Comparison of ENCODE assay signal across 8 cellular contexts in genomic region chr15:72319360-72319984, GRCh38. TPM values are rescaled to one million over a fixed set of nuclear protein-coding genes. Genes with fewer than 3 reads are reported as not detected.
DNase-seq lines count a peak whose midpoint lies in the region; ATAC-seq, FAIRE-seq and TF ChIP-seq lines count a peak whose summit lies in the region.

No MANE protein-coding gene starts in this region.

- peaks cover 9% of the 10 kb centered on the region for H3K36me3 Mint-ChIP-seq in T-helper 1 cell treated with Interleukin-12 subunit alpha and Interleukin-12 subunit beta and Interleukin-4 antibody, amounts not matched to agents 30 μg/mL and 1 μg/mL, for 36 hours (ENCODE audit: low read depth)
- H3K36me3 Mint-ChIP-seq in astrocyte (ENCODE audit: low read depth, unreplicated experiment) = peaks cover 2% of the 10 kb centered on the region

- H2AFZ ChIP-seq in astrocyte (ENCODE audit: low read depth, low read length) = no peak overlapping the region

- H3K79me2 ChIP-seq in astrocyte (ENCODE audit: insufficient read depth, low read length) = no peaks in the 10 kb centered on the region

- no peaks in the 10 kb centered on the region for H3K9me3 ChIP-seq in astrocyte (ENCODE audit: insufficient read depth, low read depth, low read length)
- H3K9me3 ChIP-seq in skeletal muscle satellite cell (replicated peaks; ENCODE audit: low read length) = no peaks in the 10 kb centered on the region

- FAIRE-seq in astrocyte (lab: Jason Lieb, UNC) = no peak
- no peak for FAIRE-seq in D721Med (lab: Jason Lieb, UNC)

- DNase-seq in DMS53 treated with DMSO at 0.1 percent for 48 hours (lab: John Stamatoyannopoulos, UW; ENCODE audit: unreplicated experiment) (peak; percentile 23), astrocyte (ENCODE audit: low read depth) (peak; percentile 37), hepatic stellate cell (ENCODE audit: low spot score) (peak; percentile 68), NCI-H1092 treated with DMSO at 0.1 percent for 48 hours (lab: John Stamatoyannopoulos, UW) (no peak), D721Med (ENCODE audit: insufficient read length, low spot score) (no peak)

- H3K27ac ChIP-seq in astrocyte (ENCODE audit: low read depth, low read length) = no peak overlapping the region

- peaks cover 31% of the 10 kb centered on the region for H3K27me3 Mint-ChIP-seq in T-helper 1 cell treated with Interleukin-12 subunit alpha and Interleukin-12 subunit beta and Interleukin-4 antibody, amounts not matched to agents 30 μg/mL and 1 μg/mL, for 36 hours (ENCODE audit: low read depth)
- peaks cover 45% of the 10 kb centered on the region for H3K27me3 Mint-ChIP-seq in astrocyte (ENCODE audit: low read depth, unreplicated experiment)

- peak overlapping the region; percentile 69 for H3K27ac Mint-ChIP-seq in T-helper 1 cell treated with Interleukin-12 subunit alpha and Interleukin-12 subunit beta and Interleukin-4 antibody, amounts not matched to agents 30 μg/mL and 1 μg/mL, for 36 hours
- H3K27ac Mint-ChIP-seq in astrocyte (ENCODE audit: unreplicated experiment) = no peak overlapping the region

- H3K9ac ChIP-seq in astrocyte (ENCODE audit: low read length) = no peak overlapping the region
- no peak overlapping the region for H3K9ac ChIP-seq in skeletal muscle satellite cell (ENCODE audit: low read depth, low read length)

- H3K4me1 Mint-ChIP-seq in T-helper 1 cell treated with Interleukin-12 subunit alpha and Interleukin-12 subunit beta and Interleukin-4 antibody, amounts not matched to agents 30 μg/mL and 1 μg/mL, for 36 hours (ENCODE audit: low read depth) = peaks cover 17% of the 10 kb centered on the region
- peaks cover 8% of the 10 kb centered on the region for H3K4me1 Mint-ChIP-seq in astrocyte (ENCODE audit: low read depth, unreplicated experiment)

- no peaks in the 10 kb centered on the region for H3K9me3 Mint-ChIP-seq in T-helper 1 cell treated with Interleukin-12 subunit alpha and Interleukin-12 subunit beta and Interleukin-4 antibody, amounts not matched to agents 30 μg/mL and 1 μg/mL, for 36 hours
- H3K9me3 Mint-ChIP-seq in astrocyte (ENCODE audit: unreplicated experiment) = peaks cover 8% of the 10 kb centered on the region

- H3K27me3 ChIP-seq in astrocyte (ENCODE audit: insufficient read depth, low read length) (peaks cover 6% of the 10 kb centered on the region), skeletal muscle satellite cell (ENCODE audit: control insufficient read depth, insufficient read depth, low read length) (peaks cover 14% of the 10 kb centered on the region)

- ATAC-seq in HG02798 (IDR thresholded peaks at IDR 0.05; ENCODE audit: poor library complexity, unreplicated experiment) = peak; percentile 31

- H3K36me3 ChIP-seq in astrocyte (ENCODE audit: insufficient read depth, low read length) (no peaks in the 10 kb centered on the region), skeletal muscle satellite cell (ENCODE audit: insufficient read depth, low read length) (no peaks in the 10 kb centered on the region)

- no peaks in the 10 kb centered on the region for H4K20me1 ChIP-seq in astrocyte (ENCODE audit: insufficient read depth, low read length)

- H3K4me2 ChIP-seq in astrocyte (ENCODE audit: low read length) (peak overlapping the region; percentile 99), skeletal muscle satellite cell (ENCODE audit: low read length) (peak overlapping the region; percentile 49)

- TF ChIP-seq CTCF in astrocyte (IDR thresholded peaks at IDR 0.05; ENCODE audit: insufficient read depth, low read depth, low read length) (no peak), D721Med (IDR thresholded peaks at IDR 0.05; ENCODE audit: insufficient read depth, missing control alignments) (no peak)

- H3K4me3 ChIP-seq in astrocyte (ENCODE audit: insufficient read depth, low read depth, low read length) (no peak overlapping the region), skeletal muscle satellite cell (ENCODE audit: low read length) (peak overlapping the region; percentile 27)

- peak overlapping the region; percentile 81 for H3K4me3 Mint-ChIP-seq in T-helper 1 cell treated with Interleukin-12 subunit alpha and Interleukin-12 subunit beta and Interleukin-4 antibody, amounts not matched to agents 30 μg/mL and 1 μg/mL, for 36 hours
- H3K4me3 Mint-ChIP-seq in astrocyte (ENCODE audit: unreplicated experiment) = peak overlapping the region; percentile 75

- H3K4me1 ChIP-seq in astrocyte (ENCODE audit: insufficient read depth, low read length) = peaks cover 4% of the 10 kb centered on the region
- peaks cover 6% of the 10 kb centered on the region for H3K4me1 ChIP-seq in skeletal muscle satellite cell (ENCODE audit: control insufficient read depth, insufficient read depth, low read length)

RNA-seq across cellular contexts. Expression of gene CELF6, which starts 0.5 kb away (rescaled TPM):
- total RNA-seq in astrocyte = 0.41 TPM in 1 of 2 replicates, not detected in the other
- under 0.01 and 0.22 TPM in 2 replicates for total RNA-seq in skeletal muscle satellite cell (2012; rRNA removed)

RNA-seq across cellular contexts. Expression of gene PARP6, which starts 47.1 kb away (rescaled TPM):
- total RNA-seq in astrocyte = 49.9 and 62.7 TPM in 2 replicates
- total RNA-seq in skeletal muscle satellite cell (2012; rRNA removed) = 10.4 and 14.2 TPM in 2 replicates

RNA-seq across cellular contexts. Expression of gene HEXA, which starts 56.3 kb away (rescaled TPM):
- 145 and 178 TPM in 2 replicates for total RNA-seq in astrocyte
- total RNA-seq in skeletal muscle satellite cell (2012; rRNA removed) = 38.5 and 38.7 TPM in 2 replicates

Comparison
In these comparisons a context has a peak if more than half of its experiments do, and no peak if none do; other contexts are left out.
1. DNase-seq: peak in DMS53 treated with DMSO at 0.1 percent for 48 hours (single experiment), astrocyte (single experiment) and hepatic stellate cell (single experiment); none in NCI-H1092 treated with DMSO at 0.1 percent for 48 hours (single experiment) and D721Med (single experiment).